Comparison of ENCODE assay signal across 23 cellular contexts in genomic region chr2:168475636-168476035, GRCh38.
"Had no signal": no experiment of that assay in that cellular context is flagged by ENCODE, and none has a peak within 500 bp of the region (broad histone marks: within the 10 kb centered on the region; RNA-seq: fewer than 3 reads in every experiment).

No MANE protein-coding gene starts in this region.

- H3K27ac Mint-ChIP-seq: endodermal cell; nephron progenitor cell; stimulated activated memory B cell treated with anti-CD40 and anti-IgM and Interleukin-4, amounts not matched to agents 10 μg/mL and 1 μg/mL and 100 μg/mL, for 72 hours; stimulated activated naive CD8-positive, alpha-beta T cell treated with anti-CD3 and anti-CD28 coated beads, Interleukin-15, Interleukin-2, amounts not matched to agents 100 ng/mL and 50 ng/mL, for 24 hours had no signal

- H3K4me1 Mint-ChIP-seq: stimulated activated memory B cell treated with anti-CD40 and anti-IgM and Interleukin-4, amounts not matched to agents 10 μg/mL and 1 μg/mL and 100 μg/mL, for 72 hours had no signal

- ATAC-seq: heart left ventricle; naive thymus-derived CD4-positive, alpha-beta T cell; sciatic nerve; stimulated activated memory B cell treated with anti-CD40 and anti-IgM and Interleukin-4, amounts not matched to agents 10 μg/mL and 1 μg/mL and 100 μg/mL, for 72 hours had no signal

- H3K27ac ChIP-seq: colonic mucosa, esophagus muscularis mucosa, heart left ventricle, left ventricle myocardium inferior, psoas muscle, spleen, tibial nerve had no signal

- H3K4me3 ChIP-seq: colonic mucosa, esophagus muscularis mucosa, heart left ventricle, left ventricle myocardium inferior, lung, psoas muscle, spleen, tibial nerve had no signal

- H3K4me3 Mint-ChIP-seq: endodermal cell; nephron progenitor cell; stimulated activated memory B cell treated with anti-CD40 and anti-IgM and Interleukin-4, amounts not matched to agents 10 μg/mL and 1 μg/mL and 100 μg/mL, for 72 hours; stimulated activated naive CD8-positive, alpha-beta T cell treated with anti-CD3 and anti-CD28 coated beads, Interleukin-15, Interleukin-2, amounts not matched to agents 100 ng/mL and 50 ng/mL, for 24 hours had no signal

- H3K4me1 ChIP-seq: psoas muscle had no signal

- H3K36me3 Mint-ChIP-seq: stimulated activated memory B cell treated with anti-CD40 and anti-IgM and Interleukin-4, amounts not matched to agents 10 μg/mL and 1 μg/mL and 100 μg/mL, for 72 hours had no signal

- H3K27me3 ChIP-seq: colonic mucosa, esophagus muscularis mucosa, heart left ventricle, spleen, tibial nerve had no signal

- DNase-seq: caudate nucleus; colonic mucosa; dermis blood vessel endothelial cell; endodermal cell; foreskin melanocyte; heart left ventricle; hippocampal formation; left ventricle myocardium inferior; mesendoderm; naive thymus-derived CD4-positive, alpha-beta T cell; nephron progenitor cell; psoas muscle; retina; spleen; stimulated activated CD4-positive, alpha-beta T cell treated with anti-CD3 and anti-CD28 coated beads, Interleukin-15, amount 100 ng/mL, for 24 hours; stimulated activated CD4-positive, alpha-beta T cell treated with anti-CD3 and anti-CD28 coated beads, Interleukin-1b, Interleukin-23, amount 100 ng/mL, for 48 hours; stimulated activated CD4-positive, alpha-beta T cell treated with anti-CD3 and anti-CD28 coated beads, Interleukin-4, amount 100 ng/mL, for 24 hours had no signal

- H3K9me3 Mint-ChIP-seq: endodermal cell; nephron progenitor cell; stimulated activated memory B cell treated with anti-CD40 and anti-IgM and Interleukin-4, amounts not matched to agents 10 μg/mL and 1 μg/mL and 100 μg/mL, for 72 hours; stimulated activated naive CD8-positive, alpha-beta T cell treated with anti-CD3 and anti-CD28 coated beads, Interleukin-15, Interleukin-2, amounts not matched to agents 100 ng/mL and 50 ng/mL, for 24 hours had no signal

- H3K9me3 ChIP-seq: colonic mucosa, esophagus muscularis mucosa, heart left ventricle, left ventricle myocardium inferior, psoas muscle, spleen, tibial nerve had no signal

- H3K36me3 ChIP-seq: colonic mucosa, esophagus muscularis mucosa, heart left ventricle, left ventricle myocardium inferior, spleen, tibial nerve had no signal

- H3K27me3 Mint-ChIP-seq: naive thymus-derived CD4-positive, alpha-beta T cell; stimulated activated memory B cell treated with anti-CD40 and anti-IgM and Interleukin-4, amounts not matched to agents 10 μg/mL and 1 μg/mL and 100 μg/mL, for 72 hours; stimulated activated naive CD8-positive, alpha-beta T cell treated with anti-CD3 and anti-CD28 coated beads, Interleukin-15, Interleukin-2, amounts not matched to agents 100 ng/mL and 50 ng/mL, for 24 hours had no signal
